ENCODE assay signal across 11 cellular contexts in the genomic region with DNA sequence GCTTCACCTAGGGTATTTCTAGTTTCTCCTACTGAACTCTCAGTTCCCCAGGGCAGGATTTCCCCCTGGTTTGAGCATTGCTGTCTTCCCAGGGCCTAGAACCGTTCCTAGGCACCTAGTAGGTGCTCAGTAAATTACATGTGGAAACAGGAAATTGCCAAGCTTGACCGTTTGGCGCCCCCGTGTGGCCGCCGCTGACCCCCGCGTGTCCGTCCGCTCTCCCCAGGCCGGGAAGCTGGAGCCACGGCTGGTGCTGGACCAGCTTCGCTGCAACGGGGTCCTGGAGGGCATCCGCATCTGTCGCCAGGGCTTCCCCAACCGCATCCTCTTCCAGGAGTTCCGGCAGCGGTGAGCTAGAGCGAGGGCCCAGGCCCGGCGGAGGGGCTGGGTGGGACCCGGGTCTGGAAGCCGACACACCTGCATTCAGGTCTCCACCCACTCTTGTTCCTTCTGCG. TPM values are rescaled to one million over a fixed set of nuclear protein-coding genes. Genes with fewer than 3 reads are reported as not detected.
DNase-seq lines count a peak whose midpoint lies in the region; ATAC-seq lines count a peak whose summit lies in the region.
"Had no signal": no experiment of that assay in that cellular context is flagged by ENCODE, and none has a peak within 500 bp of the region (broad histone marks: within the 10 kb centered on the region; RNA-seq: fewer than 3 reads in every experiment).

No MANE protein-coding gene starts in this region.

- DNase-seq in NCI-H2196 (lab: John Stamatoyannopoulos, UW; ENCODE audit: unreplicated experiment) = peak; percentile 5
- no peak for DNase-seq in NCI-H2196 treated with DMSO at 0.1 percent for 48 hours (lab: John Stamatoyannopoulos, UW; ENCODE audit: unreplicated experiment)
- DNase-seq in LoVo (ENCODE audit: low spot score) = peak; percentile 8
- peak; percentile 68 for DNase-seq in ecto neural progenitor cell (ENCODE audit: low spot score)
- peak; percentile 18 for DNase-seq in stimulated activated CD4-positive, alpha-beta T cell treated with anti-CD3 and anti-CD28 coated beads, Interleukin-1b, Interleukin-23, amount 100 ng/mL, for 48 hours
- DNase-seq in DMS153 treated with DMSO at 0.1 percent for 48 hours (lab: John Stamatoyannopoulos, UW; ENCODE audit: unreplicated experiment) = no peak
- DNase-seq in cerebellum (ENCODE audit: low spot score) = no peak
- DNase-seq: activated T-cell treated with anti-CD3 and anti-CD28 coated beads, Interleukin-2, amount 50 U/mL, for 4 hours; foreskin melanocyte; NCI-H1436 treated with DMSO at 0.1 percent for 48 hours had no signal

- ATAC-seq in GM19463 (IDR thresholded peaks at IDR 0.05; ENCODE audit: unreplicated experiment) = no peak
- ATAC-seq: activated T-cell treated with anti-CD3 and anti-CD28 coated beads, Interleukin-2, amount 50 U/mL, for 4 hours had no signal

RNA-seq across cellular contexts. Expression of a gene that starts 55.5 kb away (rescaled TPM):
- total RNA-seq in cerebellum = 2.6 TPM

Comparison
In these comparisons a context has a peak if more than half of its experiments do, and no peak if none do; other contexts are left out.
1. DNase-seq: peak in NCI-H2196 (single experiment), LoVo (single experiment), ecto neural progenitor cell (single experiment) and stimulated activated CD4-positive, alpha-beta T cell treated with anti-CD3 and anti-CD28 coated beads, Interleukin-1b, Interleukin-23, amount 100 ng/mL, for 48 hours (single experiment); none in NCI-H2196 treated with DMSO at 0.1 percent for 48 hours (single experiment), DMS153 treated with DMSO at 0.1 percent for 48 hours (single experiment) and cerebellum (single experiment).